ENCODE assay signal across 8 cellular contexts in the genomic region with DNA sequence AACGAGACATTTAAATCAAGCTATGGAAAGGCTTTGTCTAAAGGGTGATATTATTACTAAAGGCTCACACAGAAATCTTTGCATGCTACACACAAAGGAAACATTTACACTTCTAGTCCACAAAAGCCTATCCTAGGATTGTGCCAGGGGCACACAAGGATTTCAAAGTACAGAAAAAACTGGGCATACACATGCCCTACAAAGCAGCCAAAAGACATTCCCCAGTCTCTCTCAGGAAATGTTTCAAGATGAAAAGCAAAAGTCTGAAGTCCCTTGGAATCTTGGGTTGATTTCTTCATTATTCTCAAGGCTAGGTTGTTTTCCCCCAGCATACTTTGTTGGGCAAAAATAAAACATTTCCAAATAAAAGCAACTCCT. TPM values are rescaled to one million over a fixed set of nuclear protein-coding genes. Genes with fewer than 3 reads are reported as not detected.
DNase-seq lines count a peak whose midpoint lies in the region; ATAC-seq and TF ChIP-seq lines count a peak whose summit lies in the region.

No MANE protein-coding gene starts in this region.

- no peaks in the 10 kb centered on the region for H3K9me3 ChIP-seq in sigmoid colon

- peaks cover 3% of the 10 kb centered on the region for H3K36me3 Mint-ChIP-seq in T-cell

- H3K27ac Mint-ChIP-seq in T-cell = peak overlapping the region; percentile 90 to 97

- peak overlapping the region; percentile 79 for H3K27ac ChIP-seq in foreskin keratinocyte
- peak overlapping the region; percentile 96 to 98 (median 96) for H3K27ac ChIP-seq in sigmoid colon

- H3K9me3 Mint-ChIP-seq in T-cell = no peaks in the 10 kb centered on the region

- intact Hi-C loops in sigmoid colon (cut with DNase I) = loop anchor here (5.0 kb wide), 3 partner anchors 38 to 1937 kb away; a partner anchor contains a TSS

- no peak for TF ChIP-seq EP300 in sigmoid colon (IDR thresholded peaks at IDR 0.05)

- POLR2A ChIA-PET in T-cell (lab: Charles Lee) = interaction anchor here (0.6 to 1.7 kb wide), 6 partner anchors 9 to 553 kb away, joined by 3 to 10 read pairs (median 4); no protein-coding TSS in a partner anchor

- H3K4me1 Mint-ChIP-seq in T-cell = peaks cover 53 to 65% (median 56%) of the 10 kb centered on the region in 3 donors

- no peaks in the 10 kb centered on the region for H3K27me3 Mint-ChIP-seq in T-cell

- TF ChIP-seq CTCF in foreskin keratinocyte (conservative IDR thresholded peaks at IDR 0.05) (no peak), sigmoid colon (IDR thresholded peaks at IDR 0.05) (no peak)

- DNase-seq in H7 (no peak), T-cell (no peak), foreskin keratinocyte (no peak), sigmoid colon (no peak), amniotic stem cell (lab: John Stamatoyannopoulos, UW) (no peak), H4 (ENCODE audit: low spot score) (no peak), GM19240 (ENCODE audit: insufficient read length, low spot score) (no peak), COR-L47 (lab: John Stamatoyannopoulos, UW) (no peak)

- H3K4me3 Mint-ChIP-seq in T-cell = peak overlapping the region; percentile 83 to 98 (median 94)

- no peak for TF ChIP-seq POLR2A in sigmoid colon (IDR thresholded peaks at IDR 0.05)

- H3K4me1 ChIP-seq in foreskin keratinocyte (peaks cover 7% of the 10 kb centered on the region), sigmoid colon (peaks cover 0 to 43% (median 34%) of the 10 kb centered on the region in 4 donors)

- H3K4me3 ChIP-seq in H7 (ENCODE audit: insufficient read depth, low read depth, low read length) = peak overlapping the region; percentile 97
- H3K4me3 ChIP-seq in sigmoid colon = peak overlapping the region; percentile 82 to 88 (median 84)

- H3K36me3 ChIP-seq in H7 (replicated peaks; ENCODE audit: control insufficient read depth, insufficient read depth, low read length) = no peaks in the 10 kb centered on the region; the same call in 1 of the 2 replicates
- no peaks in the 10 kb centered on the region for H3K36me3 ChIP-seq in sigmoid colon

- WGBS in sigmoid colon, 2 donors = 3 to 8% methylated on average over 1 of the region's 1 CpG

- H3K27me3 ChIP-seq in H7 (ENCODE audit: control insufficient read depth, insufficient read depth, low read length) (no peaks in the 10 kb centered on the region), foreskin keratinocyte (no peaks in the 10 kb centered on the region), sigmoid colon (no peaks in the 10 kb centered on the region)

- CTCF ChIA-PET in T-cell (lab: Charles Lee) = interaction anchor here in 1 of 2 donors (0.6 to 1.0 kb wide), 3 partner anchors 13 to 131 kb away, joined by 3 to 5 read pairs (median 4); no protein-coding TSS in a partner anchor

- no peak for ATAC-seq in T-cell (replicated peaks in 1 of 4)
- ATAC-seq in foreskin keratinocyte = no peak

RNA-seq across cellular contexts. Expression of a gene that starts 1.7 kb away (rescaled TPM):
- total RNA-seq in H7 (2014; rRNA removed; shearing (Covaris generic)) = 32.9 and 41.6 TPM in 2 replicates
- 10 to 100 TPM; 52.5 to 81.9 (median 66.0) TPM for total RNA-seq in T-cell
- 23.0 and 23.3 TPM in 2 replicates for total RNA-seq in foreskin keratinocyte
- 24.7 and 26.2 TPM in 2 replicates for polyA plus RNA-seq in foreskin keratinocyte
- total RNA-seq in sigmoid colon = 10 to 100 TPM; 16.6 to 20.8 (median 19.1) TPM
- 10 to 100 TPM; 17.4 to 40.2 (median 19.4) TPM for polyA plus RNA-seq in sigmoid colon
- 10.1 and 10.7 TPM in 2 replicates for total RNA-seq in H4 (2014; rRNA removed; shearing (Covaris generic))
